In the genomic region with DNA sequence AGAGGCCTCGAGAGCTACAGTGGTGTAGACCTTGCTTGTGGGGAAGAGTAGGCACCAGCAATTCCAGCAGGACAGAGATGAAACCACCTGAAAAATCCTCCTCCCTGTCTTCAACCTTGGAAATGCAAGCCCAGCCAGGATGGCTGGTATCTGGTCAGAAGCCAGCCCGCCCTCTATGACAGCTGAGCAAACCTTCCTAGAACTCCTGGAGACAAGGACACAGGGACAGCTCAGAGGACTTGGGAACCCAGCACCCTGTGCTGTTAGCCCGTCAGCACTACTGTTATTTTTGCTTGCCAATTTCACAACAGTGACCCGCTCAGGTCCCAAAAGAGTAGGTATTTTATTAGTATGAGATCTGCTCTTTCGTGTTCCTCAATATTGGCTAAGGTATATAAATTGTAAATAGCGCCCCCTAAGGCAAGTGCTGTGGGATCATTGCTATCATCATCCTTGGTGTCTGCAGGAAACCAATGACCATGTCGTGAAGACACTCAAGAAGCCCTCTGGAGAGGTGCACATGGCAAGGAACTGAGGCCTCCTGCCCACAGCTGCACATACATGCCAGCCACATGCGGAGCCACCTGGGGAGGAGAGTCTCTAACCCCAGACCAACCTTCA, we compare ENCODE assay signal across 13 cellular contexts.
A peak's percentile ranks its signal among the peaks of the same experiment; 100 is the strongest.
DNase-seq lines count a peak whose midpoint lies in the region; ATAC-seq and TF ChIP-seq lines count a peak whose summit lies in the region.
"Had no signal": no experiment of that assay in that cellular context is flagged by ENCODE, and none has a peak within 500 bp of the region (broad histone marks: within the 10 kb centered on the region; RNA-seq: fewer than 3 reads in every experiment).

No MANE protein-coding gene starts in this region.

- no peak overlapping the region for H3K4me3 Mint-ChIP-seq in chondrocyte (ENCODE audit: unreplicated experiment)
- no peak overlapping the region for H3K4me3 Mint-ChIP-seq in osteocyte (ENCODE audit: unreplicated experiment)
- H3K4me3 Mint-ChIP-seq: activated B cell treated with CpG ODN at 0.5 μM for 24 hours; activated T-cell treated with anti-CD3 and anti-CD28 coated beads, Interleukin-2, amount 50 U/mL, for 72 hours had no signal

- no peaks in the 10 kb centered on the region for H3K36me3 ChIP-seq in MM.1S (replicated peaks; ENCODE audit: insufficient read depth, low read length)
- H3K36me3 ChIP-seq: left ventricle myocardium inferior had no signal

- H3K27ac ChIP-seq in MM.1S (ENCODE audit: low read length) = no peak overlapping the region
- H3K27ac ChIP-seq: left ventricle myocardium inferior had no signal

- DNase-seq in GM12865 (ENCODE audit: low read depth) (peak; percentile 32), MM.1S (no peak), chondrocyte (ENCODE audit: low spot score) (no peak), osteocyte (ENCODE audit: extremely low spot score, unreplicated experiment) (peak; percentile 64), putamen (ENCODE audit: low spot score) (no peak), 8988T (no peak)
- DNase-seq: activated B cell treated with CpG ODN at 0.5 μM for 24 hours; activated T-cell treated with anti-CD3 and anti-CD28 coated beads, Interleukin-2, amount 50 U/mL, for 72 hours; central memory CD4-positive, alpha-beta T cell; left ventricle myocardium inferior; posterior cingulate gyrus; stimulated activated CD4-positive, alpha-beta T cell treated with anti-CD3 and anti-CD28 coated beads, Interleukin-4, amount 100 ng/mL, for 4 hours had no signal

- no peaks in the 10 kb centered on the region for H3K36me3 Mint-ChIP-seq in chondrocyte (ENCODE audit: low read depth)
- no peaks in the 10 kb centered on the region for H3K36me3 Mint-ChIP-seq in osteocyte (ENCODE audit: unreplicated experiment)

- no peaks in the 10 kb centered on the region for H3K27me3 ChIP-seq in MM.1S (replicated peaks; ENCODE audit: insufficient read depth, low read length)

- H3K27ac Mint-ChIP-seq in chondrocyte (ENCODE audit: unreplicated experiment) (no peak overlapping the region), osteocyte (ENCODE audit: unreplicated experiment) (no peak overlapping the region)
- H3K27ac Mint-ChIP-seq: activated B cell treated with CpG ODN at 0.5 μM for 24 hours; activated T-cell treated with anti-CD3 and anti-CD28 coated beads, Interleukin-2, amount 50 U/mL, for 72 hours had no signal

- H3K4me2 ChIP-seq in MM.1S (ENCODE audit: low read depth, low read length) = no peak overlapping the region

- TF ChIP-seq CTCF in GM12865 (IDR thresholded peaks at IDR 0.05; ENCODE audit: insufficient read depth, low read depth, low read length, missing control alignments) = peak; percentile 25
- peak; percentile 12; the same call in 1 of the 2 replicates for TF ChIP-seq CTCF in MM.1S (IDR thresholded peaks at IDR 0.05; ENCODE audit: low read length)
- peak; percentile 46 for TF ChIP-seq CTCF in chondrocyte (IDR thresholded peaks at IDR 0.05)
- no peak for TF ChIP-seq CTCF in osteocyte (IDR thresholded peaks at IDR 0.05)

- H3K27me3 Mint-ChIP-seq in chondrocyte (ENCODE audit: low read depth) = peaks cover 19% of the 10 kb centered on the region
- H3K27me3 Mint-ChIP-seq in osteocyte (ENCODE audit: unreplicated experiment) = peaks cover 32% of the 10 kb centered on the region
- H3K27me3 Mint-ChIP-seq: activated B cell treated with CpG ODN at 0.5 μM for 24 hours had no signal

- no peak overlapping the region for H3K4me3 ChIP-seq in GM12865 (ENCODE audit: low read depth, low read length)
- no peak overlapping the region for H3K4me3 ChIP-seq in MM.1S (ENCODE audit: low read length)
- H3K4me3 ChIP-seq: left ventricle myocardium inferior had no signal

- H2AFZ ChIP-seq in MM.1S (ENCODE audit: low read length) = no peak overlapping the region

- no peaks in the 10 kb centered on the region for H4K20me1 ChIP-seq in MM.1S (ENCODE audit: insufficient read depth, low read length)

- no peaks in the 10 kb centered on the region for H3K9me3 ChIP-seq in MM.1S (replicated peaks; ENCODE audit: insufficient read depth, low read length)
- H3K9me3 ChIP-seq: left ventricle myocardium inferior had no signal

- no peak for ATAC-seq in HG03025 (IDR thresholded peaks at IDR 0.05; ENCODE audit: low FRiP score, unreplicated experiment)
- ATAC-seq: activated T-cell treated with anti-CD3 and anti-CD28 coated beads, Interleukin-2, amount 50 U/mL, for 72 hours had no signal

- peaks cover 6% of the 10 kb centered on the region; the same call in 1 of the 2 replicates for H3F3A ChIP-seq in MM.1S (ENCODE audit: insufficient read depth, low read length)

- H3K4me1 Mint-ChIP-seq in chondrocyte (ENCODE audit: low read depth) (no peaks in the 10 kb centered on the region), osteocyte (ENCODE audit: unreplicated experiment) (peaks cover 6% of the 10 kb centered on the region)

- H3K4me1 ChIP-seq in MM.1S (ENCODE audit: low read length) = peaks cover 22% of the 10 kb centered on the region

- H3K9me3 Mint-ChIP-seq in chondrocyte (ENCODE audit: low read depth) (no peaks in the 10 kb centered on the region), osteocyte (ENCODE audit: unreplicated experiment) (no peaks in the 10 kb centered on the region)
- H3K9me3 Mint-ChIP-seq: activated T-cell treated with anti-CD3 and anti-CD28 coated beads, Interleukin-2, amount 50 U/mL, for 72 hours had no signal

- H3K9me2 ChIP-seq in MM.1S (replicated peaks; ENCODE audit: insufficient read depth, low read length) = no peaks in the 10 kb centered on the region

- H3K9ac ChIP-seq in MM.1S (ENCODE audit: low read length) = no peak overlapping the region

- no peaks in the 10 kb centered on the region for H3K79me2 ChIP-seq in MM.1S (ENCODE audit: low read length)

Comparison
In these comparisons a context has a peak if more than half of its experiments do, and no peak if none do; other contexts are left out.
1. DNase-seq: peak in GM12865 (single experiment) and osteocyte (single experiment); none in MM.1S (single experiment), chondrocyte (single experiment), putamen (single experiment) and 8988T (single experiment).